23 cellular contexts compared by ENCODE assay signal in the genomic region with DNA sequence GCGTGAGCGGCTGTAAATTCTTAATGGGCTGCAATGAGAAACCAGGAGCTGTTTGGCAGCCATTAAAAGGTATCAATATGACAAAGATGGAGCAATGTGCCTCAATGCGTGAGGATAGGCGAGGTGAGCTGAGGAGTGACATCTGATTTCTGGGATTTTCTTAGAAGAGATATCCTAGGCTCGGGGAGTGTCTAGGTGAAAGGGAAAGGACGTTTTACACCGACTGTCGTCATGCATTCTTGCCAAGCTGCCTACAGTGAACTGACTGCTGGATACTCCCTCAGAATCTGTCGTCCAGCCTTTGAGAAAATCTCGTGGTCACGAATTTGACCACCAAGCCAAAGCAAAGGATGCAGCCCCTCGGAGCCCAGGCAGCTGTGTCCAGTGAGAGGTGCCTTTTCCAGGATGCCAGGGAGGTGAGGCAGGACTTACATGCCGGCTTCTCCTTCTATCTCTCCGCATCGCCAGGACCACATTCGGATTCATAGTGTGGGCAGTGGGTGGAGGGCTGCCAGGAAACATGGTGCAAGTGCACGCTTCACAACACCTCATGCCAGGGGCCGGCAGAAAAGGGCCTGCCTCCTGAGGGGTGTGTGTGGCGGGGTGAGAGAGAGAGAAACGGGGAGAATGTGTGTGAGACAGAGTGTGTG.
"Had no signal": no experiment of that assay in that cellular context is flagged by ENCODE, and none has a peak within 500 bp of the region (broad histone marks: within the 10 kb centered on the region; RNA-seq: fewer than 3 reads in every experiment).

No MANE protein-coding gene starts in this region.

- H3K27me3 ChIP-seq: gastroesophageal sphincter, hepatocyte, right atrium auricular region had no signal

- H3K4me3 ChIP-seq: gastroesophageal sphincter, hepatocyte, right atrium auricular region, smooth muscle cell had no signal

- H2AFZ ChIP-seq: hepatocyte had no signal

- ATAC-seq: activated CD8-positive, alpha-beta T cell treated with anti-CD3 and anti-CD28 coated beads, Interleukin-2, amount 10 ng/mL, durations not matched to agents 7 days and 5 days; activated T-helper 17 cell treated with anti-CD3 and anti-CD28 coated beads, Interleukin-2, amount 50 U/mL, for 72 hours; stimulated activated memory B cell treated with anti-CD40 and anti-IgM and Interleukin-4, amounts not matched to agents 10 μg/mL and 1 μg/mL and 100 μg/mL, for 72 hours; stimulated activated naive CD8-positive, alpha-beta T cell treated with anti-CD3 and anti-CD28 coated beads, Interleukin-15, amount 100 ng/mL, for 72 hours; WTC11 had no signal

- H3K4me2 ChIP-seq: hepatocyte, smooth muscle cell had no signal

- H3K9me3 ChIP-seq: gastroesophageal sphincter, right atrium auricular region had no signal

- H3K27ac ChIP-seq: hepatocyte, right atrium auricular region had no signal

- H3K36me3 ChIP-seq: gastroesophageal sphincter, right atrium auricular region had no signal

- H3K79me2 ChIP-seq: hepatocyte had no signal

- DNase-seq: activated CD8-positive, alpha-beta T cell treated with anti-CD3 and anti-CD28 coated beads, Interleukin-2, amount 10 ng/mL, durations not matched to agents 7 days and 5 days; activated gamma-delta T cell treated with Interleukin-2 at 50 U/mL for 16 hours; activated naive CD4-positive, alpha-beta T cell treated with anti-CD3 and anti-CD28 coated beads, Interleukin-2, amount 50 U/mL, for 16 hours; activated T-cell treated with anti-CD3 and anti-CD28 coated beads, Interleukin-2, amount 50 U/mL, for 24 hours; effector CD8-positive, alpha-beta T cell; erythroblast; islet precursor cell; left cardiac atrium; mammary epithelial cell; naive B cell; occipital lobe; stimulated activated CD4-positive, alpha-beta T cell treated with anti-CD3 and anti-CD28 coated beads, Interleukin-1b, Interleukin-23, amount 100 ng/mL, for 48 hours; stimulated activated CD4-positive, alpha-beta T cell treated with anti-CD3 and anti-CD28 coated beads, Interleukin-4, amount 100 ng/mL, for 4 hours; stimulated activated CD8-positive, alpha-beta memory T cell treated with anti-CD3 and anti-CD28 coated beads, Interleukin-4, amount 100 ng/mL, for 48 hours; stimulated activated naive CD8-positive, alpha-beta T cell treated with anti-CD3 and anti-CD28 coated beads, Interleukin-15, amount 100 ng/mL, for 72 hours; T-helper 2 cell had no signal
